Comparison of ENCODE assay signal across 26 cellular contexts in the genomic region with DNA sequence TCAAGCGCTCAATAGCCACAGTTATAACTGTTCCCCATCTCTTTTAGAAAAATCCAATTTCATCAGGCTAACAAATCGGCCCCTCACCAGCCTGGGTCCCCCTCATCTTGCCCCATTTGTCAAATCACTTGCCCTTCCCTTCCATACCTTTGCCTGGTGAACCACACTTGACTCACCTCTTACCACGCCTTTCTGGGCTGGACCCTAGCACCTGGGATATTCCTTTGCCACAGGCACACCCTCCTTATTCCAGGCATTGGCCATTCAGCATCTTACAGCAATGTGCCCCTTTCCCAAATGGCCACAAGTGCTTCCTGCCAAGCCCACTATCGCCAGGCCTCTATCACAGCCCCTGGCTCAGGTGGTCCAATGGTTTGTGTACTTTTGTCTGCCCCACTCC. TPM values are rescaled to one million over a fixed set of nuclear protein-coding genes. Genes with fewer than 3 reads are reported as not detected.
DNase-seq lines count a peak whose midpoint lies in the region; ATAC-seq, FAIRE-seq and TF ChIP-seq lines count a peak whose summit lies in the region.
"Had no signal": no experiment of that assay in that cellular context is flagged by ENCODE, and none has a peak within 500 bp of the region (broad histone marks: within the 10 kb centered on the region; RNA-seq: fewer than 3 reads in every experiment).

No MANE protein-coding gene starts in this region.

- dilution Hi-C loops in keratinocyte (cut with MboI; ENCODE audit: extremely low pct_ligation_motif_present, low sequenced_read_pairs), result no loop called here

- H3K4me1 ChIP-seq in PC-3 (ENCODE audit: insufficient read depth, low read length) (peaks cover 11% of the 10 kb centered on the region), keratinocyte (ENCODE audit: control insufficient read depth, extremely low read depth, insufficient read depth, low read length) (peaks cover 14% of the 10 kb centered on the region), smooth muscle cell (ENCODE audit: low read depth) (no peaks in the 10 kb centered on the region)

- intact Hi-C loops in PC-3 (cut with micrococcal nuclease), result no loop called here

- H3K9me3 ChIP-seq in PC-3 (ENCODE audit: low read length) (no peaks in the 10 kb centered on the region), keratinocyte (ENCODE audit: control insufficient read depth, low read depth, low read length) (no peaks in the 10 kb centered on the region), smooth muscle cell (replicated peaks; ENCODE audit: low read depth) (no peaks in the 10 kb centered on the region)
- H3K9me3 ChIP-seq: BLaER1, MG63, SJSA1 had no signal

- DNase-seq in PC-3, result peak; percentile 57
- peak; percentile 67 for DNase-seq in bronchial epithelial cell (ENCODE audit: low read depth)
- no peak for DNase-seq in keratinocyte (ENCODE audit: low read depth, low spot score)
- DNase-seq in smooth muscle cell (lab: John Stamatoyannopoulos, UW; ENCODE audit: unreplicated experiment), result no peak
- no peak for DNase-seq in effector CD8-positive, alpha-beta T cell (lab: John Stamatoyannopoulos, UW)
- no peak for DNase-seq in activated T-cell treated with anti-CD3 and anti-CD28 coated beads, Interleukin-2, amount 50 U/mL, for 48 hours
- DNase-seq in activated CD8-positive, alpha-beta memory T cell treated with anti-CD3 and anti-CD28 coated beads, Interleukin-2, amount 50 U/mL, for 48 hours, result no peak
- DNase-seq: CD4-positive, alpha-beta memory T cell; DMS53; EL; IMR-90; Karpas-422; MG63; NCI-H1092; NCI-H1436 treated with DMSO at 0.1 percent for 48 hours; NCI-H2029; NCI-H345; NCI-H524 treated with DMSO at 0.1 percent for 48 hours; PC-9 had no signal

- H3K9me2 ChIP-seq in PC-3 (replicated peaks; ENCODE audit: low read length), result no peaks in the 10 kb centered on the region

- H2AFZ ChIP-seq in PC-3 (ENCODE audit: low read length) (no peak overlapping the region), keratinocyte (ENCODE audit: control insufficient read depth, low read length) (no peak overlapping the region), smooth muscle cell (ENCODE audit: low read depth) (no peak overlapping the region)
- H2AFZ ChIP-seq: PC-9 had no signal

- no TSS peak for BruUV-seq in PC-3 (replicated peaks; lab: Mats Ljungman, UMichigan)

- H3K9ac ChIP-seq in PC-3 (ENCODE audit: low read length) (no peak overlapping the region), keratinocyte (ENCODE audit: control insufficient read depth, extremely low read depth, insufficient read depth, low read length) (no peak overlapping the region), smooth muscle cell (ENCODE audit: low read depth) (no peak overlapping the region)
- H3K9ac ChIP-seq: BLaER1 had no signal

- 100% methylated on average over 4 of the region's 4 CpGs for WGBS in smooth muscle cell (ENCODE audit: low lambda C conversion rate)

- H4K20me1 ChIP-seq in PC-3 (ENCODE audit: low read length), result no peaks in the 10 kb centered on the region
- no peaks in the 10 kb centered on the region for H4K20me1 ChIP-seq in keratinocyte (ENCODE audit: control insufficient read depth, extremely low read depth, insufficient read depth, low read length)
- peaks cover 20% of the 10 kb centered on the region for H4K20me1 ChIP-seq in smooth muscle cell (ENCODE audit: low read depth)
- H4K20me1 ChIP-seq: BLaER1 had no signal

- no peak overlapping the region for H3K27ac ChIP-seq in PC-3 (ENCODE audit: low read length)
- H3K27ac ChIP-seq in keratinocyte (ENCODE audit: control insufficient read depth, insufficient read depth, low read length), result peak overlapping the region; percentile 15
- no peak overlapping the region for H3K27ac ChIP-seq in smooth muscle cell (ENCODE audit: low read depth)
- H3K27ac ChIP-seq: BLaER1, HL-60, PC-9, SJSA1 had no signal

- H3F3A ChIP-seq in PC-3 (ENCODE audit: low read length, unreplicated experiment) (no peaks in the 10 kb centered on the region), smooth muscle cell (ENCODE audit: low read depth) (no peaks in the 10 kb centered on the region)

- H3K4me2 ChIP-seq in PC-3 (ENCODE audit: low read length), result no peak overlapping the region
- H3K4me2 ChIP-seq in keratinocyte (ENCODE audit: control insufficient read depth, extremely low read depth, insufficient read depth, low read depth, low read length), result no peak overlapping the region
- peak overlapping the region; percentile 14 for H3K4me2 ChIP-seq in smooth muscle cell
- H3K4me2 ChIP-seq: BLaER1, PC-9 had no signal

- H3K79me2 ChIP-seq in PC-3 (ENCODE audit: low read length), result peaks cover 18% of the 10 kb centered on the region; the same call in 1 of the 2 replicates
- H3K79me2 ChIP-seq in keratinocyte (ENCODE audit: control insufficient read depth, insufficient read depth, low read length), result peaks cover 33% of the 10 kb centered on the region
- peaks cover 3% of the 10 kb centered on the region for H3K79me2 ChIP-seq in smooth muscle cell (ENCODE audit: low read depth)

- TF ChIP-seq CTCF in PC-3 (conservative IDR thresholded peaks at IDR 0.05; ENCODE audit: low read depth, low read length) (no peak), bronchial epithelial cell (IDR thresholded peaks at IDR 0.05; ENCODE audit: insufficient read depth, low read length, severe bottlenecking) (no peak), keratinocyte (optimal IDR thresholded peaks at IDR 0.05 in 1 of 3, IDR thresholded peaks at IDR 0.05 in 1 of 3, conservative IDR thresholded peaks at IDR 0.05 in 1 of 3; ENCODE audit: extremely low read depth in 1 of 3, insufficient read depth in 2 of 3, low read length in 3 of 3) (no peak), smooth muscle cell (IDR thresholded peaks at IDR 0.05; ENCODE audit: borderline replicate concordance, insufficient read depth, poor library complexity, severe bottlenecking) (no peak)

- no peaks in the 10 kb centered on the region for H3K9me1 ChIP-seq in keratinocyte (ENCODE audit: control insufficient read depth, extremely low read depth, insufficient read depth, low read length)

- POLR2A ChIA-PET in PC-3 (lab: Charles Lee; ENCODE audit: unreplicated experiment), result no interaction called here

- CTCF ChIA-PET in PC-3 (lab: Charles Lee), result no interaction called here

- ATAC-seq in PC-3 (peak; percentile 65; the same call in 1 of the 2 replicates), GM19035 (IDR thresholded peaks at IDR 0.05; ENCODE audit: unreplicated experiment) (no peak)
- ATAC-seq: GM12878 had no signal

- H3K27me3 ChIP-seq in PC-3 (ENCODE audit: low read length), result no peaks in the 10 kb centered on the region
- H3K27me3 ChIP-seq in bronchial epithelial cell (ENCODE audit: control insufficient read depth, insufficient read depth, low read length), result no peaks in the 10 kb centered on the region
- no peaks in the 10 kb centered on the region for H3K27me3 ChIP-seq in keratinocyte (ENCODE audit: control insufficient read depth, extremely low read depth, insufficient read depth, low read length)
- H3K27me3 ChIP-seq in smooth muscle cell (ENCODE audit: low read depth), result no peaks in the 10 kb centered on the region
- H3K27me3 ChIP-seq: BLaER1, MG63, SJSA1 had no signal

- H3K36me3 ChIP-seq in PC-3 (ENCODE audit: low read depth, low read length) (no peaks in the 10 kb centered on the region), bronchial epithelial cell (ENCODE audit: control insufficient read depth, insufficient read depth, low read length) (peaks cover 1% of the 10 kb centered on the region), keratinocyte (ENCODE audit: control insufficient read depth in 2 of 2, extremely low read depth in 1 of 2, insufficient read depth in 2 of 2, low read length in 2 of 2) (peaks cover 0 to 6% of the 10 kb centered on the region in 2 experiments), smooth muscle cell (ENCODE audit: low read depth) (no peaks in the 10 kb centered on the region)
- H3K36me3 ChIP-seq: BLaER1, MG63, SJSA1 had no signal

- FAIRE-seq in bronchial epithelial cell (lab: Jason Lieb, UNC) (no peak), keratinocyte (lab: Jason Lieb, UNC) (peak; percentile 96)
- FAIRE-seq: GM12878, GM19239, HTR-8/SVneo had no signal

- H3K4me3 ChIP-seq in PC-3 (ENCODE audit: low read length) (no peak overlapping the region), bronchial epithelial cell (ENCODE audit: low read depth, low read length) (no peak overlapping the region), keratinocyte (ENCODE audit: control insufficient read depth in 2 of 3, extremely low read depth in 1 of 3, insufficient read depth in 2 of 3, low read depth in 1 of 3, low read length in 3 of 3) (no peak overlapping the region), smooth muscle cell (no peak overlapping the region)
- H3K4me3 ChIP-seq: BLaER1, GM12878, MG63, PC-9, SJSA1 had no signal

RNA-seq across cellular contexts. Expression of gene CMTM4, which starts 14.9 kb away (rescaled TPM):
- total RNA-seq in PC-3 (2014; rRNA removed) (16.9 and 17.0 TPM in 2 replicates), bronchial epithelial cell (73.0 and 83.2 TPM in 2 replicates), smooth muscle cell (25.2 and 27.0 TPM in 2 replicates)
- polyA plus RNA-seq in keratinocyte (18.0 to 25.1 TPM (median 23.1 TPM) in 3 replicates), smooth muscle cell (7.2 and 9.2 TPM in 2 replicates)
- polyA plus RNA-seq in keratinocyte (2011; ENCODE audit: low read depth), result 4.4 TPM
- polyA plus RNA-seq in keratinocyte (2011; cell fraction: cytosol; rRNA removed), result 18.2 and 22.7 TPM in 2 replicates
- 43.4 and 45.6 TPM in 2 replicates for polyA plus RNA-seq in keratinocyte (2011; cell fraction: nucleus; rRNA removed)
- polyA plus RNA-seq in keratinocyte (2012; ENCODE audit: low replicate concordance), result 14.5 and 15.8 TPM in 2 replicates
- 30.8 to 60.5 TPM (median 46.1 TPM) in 3 replicates for polyA minus RNA-seq in keratinocyte
- 37.2 TPM for polyA minus RNA-seq in keratinocyte (2011; cell fraction: cytosol; rRNA and poly(A)+ RNA removed)
- polyA minus RNA-seq in keratinocyte (2011; cell fraction: nucleus; rRNA and poly(A)+ RNA removed), result 41.9 and 58.3 TPM in 2 replicates

Comparison
In these comparisons a context has a peak if more than half of its experiments do, and no peak if none do; other contexts are left out.
1. DNase-seq: peak in PC-3 (single experiment) and bronchial epithelial cell (single experiment); none in keratinocyte (single experiment), smooth muscle cell (single experiment), effector CD8-positive, alpha-beta T cell (single experiment), activated T-cell treated with anti-CD3 and anti-CD28 coated beads, Interleukin-2, amount 50 U/mL, for 48 hours (0 of 2) and activated CD8-positive, alpha-beta memory T cell treated with anti-CD3 and anti-CD28 coated beads, Interleukin-2, amount 50 U/mL, for 48 hours (single experiment).